ENCODE assay signal across 13 cellular contexts in genomic region chr18:57666818-57667497, GRCh38. TPM values are rescaled to one million over a fixed set of nuclear protein-coding genes. Genes with fewer than 3 reads are reported as not detected.
DNase-seq lines count a peak whose midpoint lies in the region; ATAC-seq and TF ChIP-seq lines count a peak whose summit lies in the region.
"Had no signal": no experiment of that assay in that cellular context is flagged by ENCODE, and none has a peak within 500 bp of the region (broad histone marks: within the 10 kb centered on the region; RNA-seq: fewer than 3 reads in every experiment).

No MANE protein-coding gene starts in this region.

- TF ChIP-seq EP300 in upper lobe of left lung (IDR thresholded peaks at IDR 0.05): no peak

- H3K36me3 ChIP-seq in hepatocyte (replicated peaks; ENCODE audit: insufficient read depth, low read depth) (no peaks in the 10 kb centered on the region), upper lobe of left lung (peaks cover 0 to 19% (median 2%) of the 10 kb centered on the region in 4 donors), HAP-1 (replicated peaks) (no peaks in the 10 kb centered on the region)

- CTCF ChIA-PET in activated CD4-positive, alpha-beta T cell treated with anti-CD3 and anti-CD28 coated beads for 36 hours (lab: Charles Lee): no interaction called here

- in situ Hi-C loops in HAP-1 (cut with MboI; ENCODE audit: low sequenced_read_pairs): no loop called here

- peaks cover 14% of the 10 kb centered on the region for H3K79me2 ChIP-seq in hepatocyte

- no peaks in the 10 kb centered on the region for H3K9me2 ChIP-seq in hepatocyte (replicated peaks; ENCODE audit: insufficient read depth)

- peak; percentile 44 for ATAC-seq in activated CD4-positive, alpha-beta T cell treated with anti-CD3 and anti-CD28 coated beads for 36 hours
- ATAC-seq in upper lobe of left lung (ENCODE audit: low FRiP score in 2 of 2) (peak; percentile 57 to 92), GM21515 (IDR thresholded peaks at IDR 0.05; ENCODE audit: unreplicated experiment) (no peak), GM18505 (IDR thresholded peaks at IDR 0.05; ENCODE audit: unreplicated experiment) (no peak)

- TF ChIP-seq POLR2A in upper lobe of left lung (IDR thresholded peaks at IDR 0.05) (no peak), GM18505 (IDR thresholded peaks at IDR 0.05; ENCODE audit: borderline replicate concordance, extremely low read depth, insufficient read depth, insufficient read length) (no peak)

- peak overlapping the region; percentile 43 for H3K27ac ChIP-seq in hepatocyte
- H3K27ac ChIP-seq in upper lobe of left lung: peak overlapping the region; percentile 6 to 77 (median 62)
- H3K27ac ChIP-seq: parathyroid adenoma had no signal

- TF ChIP-seq CTCF in hepatocyte (IDR thresholded peaks at IDR 0.05; ENCODE audit: poor library complexity): no peak
- no peak for TF ChIP-seq CTCF in upper lobe of left lung (IDR thresholded peaks at IDR 0.05)

- intact Hi-C loops in activated CD4-positive, alpha-beta T cell treated with anti-CD3 and anti-CD28 coated beads for 36 hours (cut with DNase I, micrococcal nuclease): no loop called here
- intact Hi-C loops in activated CD4-positive, alpha-beta T cell treated with anti-CD3 and anti-CD28 coated beads, Interleukin-2, amount 10 ng/mL, durations not matched to agents 24 days and 14 days (cut with micrococcal nuclease): no loop called here

- no peaks in the 10 kb centered on the region for H3K27me3 Mint-ChIP-seq in activated CD4-positive, alpha-beta T cell treated with anti-CD3 and anti-CD28 coated beads for 36 hours
- H3K27me3 Mint-ChIP-seq in activated CD4-positive, alpha-beta T cell treated with anti-CD3 and anti-CD28 coated beads, Interleukin-2, amount 10 ng/mL, durations not matched to agents 24 days and 14 days: no peaks in the 10 kb centered on the region
- H3K27me3 Mint-ChIP-seq in activated naive CD8-positive, alpha-beta T cell treated with anti-CD3 and anti-CD28 coated beads for 36 hours: no peaks in the 10 kb centered on the region

- H3K4me3 ChIP-seq in hepatocyte (no peak overlapping the region), upper lobe of left lung (no peak overlapping the region), HAP-1 (no peak overlapping the region)

- H3K4me1 Mint-ChIP-seq in activated CD4-positive, alpha-beta T cell treated with anti-CD3 and anti-CD28 coated beads for 36 hours: peaks cover 36% of the 10 kb centered on the region
- H3K4me1 Mint-ChIP-seq in activated CD4-positive, alpha-beta T cell treated with anti-CD3 and anti-CD28 coated beads, Interleukin-2, amount 10 ng/mL, durations not matched to agents 24 days and 14 days: peaks cover 4% of the 10 kb centered on the region
- H3K4me1 Mint-ChIP-seq in activated naive CD8-positive, alpha-beta T cell treated with anti-CD3 and anti-CD28 coated beads for 36 hours: peaks cover 56% of the 10 kb centered on the region

- 90% methylated on average over 6 of the region's 6 CpGs for WGBS in hepatocyte (ENCODE audit: low lambda C conversion rate, missing lambda C conversion rate)
- 51 to 79% methylated on average over 6 of the region's 6 CpGs for WGBS in upper lobe of left lung, 2 donors

- peaks cover 2% of the 10 kb centered on the region for H3K9me3 Mint-ChIP-seq in activated CD4-positive, alpha-beta T cell treated with anti-CD3 and anti-CD28 coated beads for 36 hours (ENCODE audit: low read depth)
- peaks cover 4% of the 10 kb centered on the region for H3K9me3 Mint-ChIP-seq in activated CD4-positive, alpha-beta T cell treated with anti-CD3 and anti-CD28 coated beads, Interleukin-2, amount 10 ng/mL, durations not matched to agents 24 days and 14 days
- H3K9me3 Mint-ChIP-seq in activated naive CD8-positive, alpha-beta T cell treated with anti-CD3 and anti-CD28 coated beads for 36 hours: peaks cover 1% of the 10 kb centered on the region

- H3K9me3 ChIP-seq in hepatocyte (ENCODE audit: low read depth) (no peaks in the 10 kb centered on the region), upper lobe of left lung (no peaks in the 10 kb centered on the region), HAP-1 (no peaks in the 10 kb centered on the region)

- no peak for DNase-seq in activated CD4-positive, alpha-beta T cell treated with anti-CD3 and anti-CD28 coated beads for 36 hours
- no peak for DNase-seq in activated CD4-positive, alpha-beta T cell treated with anti-CD3 and anti-CD28 coated beads, Interleukin-2, amount 10 ng/mL, durations not matched to agents 24 days and 14 days
- no peak for DNase-seq in activated naive CD8-positive, alpha-beta T cell treated with anti-CD3 and anti-CD28 coated beads for 36 hours
- DNase-seq in hepatocyte (ENCODE audit: low spot score) (peak; percentile 33), upper lobe of left lung (no peak), HAP-1 (ENCODE audit: low spot score in 2 of 2) (no peak)
- DNase-seq: 8988T; activated CD4-positive, CD25-positive, alpha-beta regulatory T cell; hypothalamus; NCI-H526 had no signal

- no peak overlapping the region for H3K27ac Mint-ChIP-seq in activated CD4-positive, alpha-beta T cell treated with anti-CD3 and anti-CD28 coated beads for 36 hours
- no peak overlapping the region for H3K27ac Mint-ChIP-seq in activated CD4-positive, alpha-beta T cell treated with anti-CD3 and anti-CD28 coated beads, Interleukin-2, amount 10 ng/mL, durations not matched to agents 24 days and 14 days
- peak overlapping the region; percentile 98 for H3K27ac Mint-ChIP-seq in activated naive CD8-positive, alpha-beta T cell treated with anti-CD3 and anti-CD28 coated beads for 36 hours

- H3K4me1 ChIP-seq in hepatocyte (ENCODE audit: insufficient read depth): no peaks in the 10 kb centered on the region
- peaks cover 17 to 35% (median 22%) of the 10 kb centered on the region in 4 donors for H3K4me1 ChIP-seq in upper lobe of left lung
- no peaks in the 10 kb centered on the region for H3K4me1 ChIP-seq in HAP-1
- H3K4me1 ChIP-seq: parathyroid adenoma had no signal

- POLR2A ChIA-PET in activated CD4-positive, alpha-beta T cell treated with anti-CD3 and anti-CD28 coated beads for 36 hours (lab: Charles Lee): interaction anchor here (0.6 kb wide), 1 partner anchor 1484 kb away, joined by 3 read pairs; no protein-coding TSS in a partner anchor

- H3K27me3 ChIP-seq in hepatocyte (no peaks in the 10 kb centered on the region), upper lobe of left lung (no peaks in the 10 kb centered on the region), HAP-1 (ENCODE audit: low read depth) (no peaks in the 10 kb centered on the region)

- no peaks in the 10 kb centered on the region for H4K20me1 ChIP-seq in hepatocyte (ENCODE audit: insufficient read depth, poor library complexity, severe bottlenecking)

- H3K4me2 ChIP-seq in hepatocyte: no peak overlapping the region

- H3K4me3 Mint-ChIP-seq in activated CD4-positive, alpha-beta T cell treated with anti-CD3 and anti-CD28 coated beads for 36 hours: no peak overlapping the region
- no peak overlapping the region for H3K4me3 Mint-ChIP-seq in activated CD4-positive, alpha-beta T cell treated with anti-CD3 and anti-CD28 coated beads, Interleukin-2, amount 10 ng/mL, durations not matched to agents 24 days and 14 days
- H3K4me3 Mint-ChIP-seq in activated naive CD8-positive, alpha-beta T cell treated with anti-CD3 and anti-CD28 coated beads for 36 hours: peak overlapping the region; percentile 66

- H2AFZ ChIP-seq in hepatocyte: no peak overlapping the region
- H2AFZ ChIP-seq: parathyroid adenoma had no signal

- peaks cover 6% of the 10 kb centered on the region for H3K36me3 Mint-ChIP-seq in activated CD4-positive, alpha-beta T cell treated with anti-CD3 and anti-CD28 coated beads for 36 hours (ENCODE audit: low read depth)
- peaks cover 2% of the 10 kb centered on the region for H3K36me3 Mint-ChIP-seq in activated CD4-positive, alpha-beta T cell treated with anti-CD3 and anti-CD28 coated beads, Interleukin-2, amount 10 ng/mL, durations not matched to agents 24 days and 14 days (ENCODE audit: low read depth)
- peaks cover 18% of the 10 kb centered on the region for H3K36me3 Mint-ChIP-seq in activated naive CD8-positive, alpha-beta T cell treated with anti-CD3 and anti-CD28 coated beads for 36 hours

RNA-seq across cellular contexts. Expression of gene NARS1, which starts 45.3 kb away (rescaled TPM):
- 100 to 1,000 TPM; 115 to 116 TPM for total RNA-seq in activated CD4-positive, alpha-beta T cell treated with anti-CD3 and anti-CD28 coated beads for 36 hours
- 125 and 129 TPM in 2 replicates for total RNA-seq in activated CD4-positive, alpha-beta T cell treated with anti-CD3 and anti-CD28 coated beads, Interleukin-2, amount 10 ng/mL, durations not matched to agents 24 days and 14 days
- total RNA-seq in activated naive CD8-positive, alpha-beta T cell treated with anti-CD3 and anti-CD28 coated beads for 36 hours: 100 to 1,000 TPM; 143 to 144 TPM
- total RNA-seq in hepatocyte (179 and 184 TPM in 2 replicates), upper lobe of left lung (100 to 1,000 TPM in 3 of 6 donors, 10 to 100 TPM in 3; 55.8 to 112 (median 99.0) TPM)
- 123 and 124 TPM in 2 replicates for polyA plus RNA-seq in hepatocyte

Comparison
In these comparisons a context has a peak if more than half of its experiments do, and no peak if none do; other contexts are left out.
1. ATAC-seq: peak in activated CD4-positive, alpha-beta T cell treated with anti-CD3 and anti-CD28 coated beads for 36 hours (single experiment) and upper lobe of left lung (2 of 2); none in GM21515 (single experiment) and GM18505 (single experiment).